In the genomic region with DNA sequence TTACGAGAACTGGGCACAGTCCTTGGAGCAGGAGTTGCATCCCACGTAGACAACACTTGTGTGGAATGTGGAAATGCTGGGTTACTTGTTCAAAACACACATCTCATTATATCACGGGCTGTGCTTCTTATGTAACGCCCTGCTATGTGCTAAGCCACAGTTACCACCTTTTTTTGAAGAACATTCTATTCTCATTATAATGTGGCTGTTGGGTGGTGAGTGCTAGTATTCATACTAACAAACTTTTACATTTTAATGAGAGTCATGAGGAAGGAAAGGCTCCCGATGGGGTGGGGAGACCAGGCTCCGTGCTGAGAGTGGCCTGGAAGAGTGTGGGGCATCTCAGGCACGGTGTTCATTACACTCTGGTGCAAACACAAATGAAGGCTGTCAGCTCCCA, we compare ENCODE assay signal across 1 cellular context.
TF ChIP-seq lines count a peak whose summit lies in the region.

No MANE protein-coding gene starts in this region.

TF ChIP-seq in WTC11, 78 proteins besides CTCF, POLR2A, EP300 and RAD21 (continued from another document):
- TF ChIP-seq, protein P1, sequence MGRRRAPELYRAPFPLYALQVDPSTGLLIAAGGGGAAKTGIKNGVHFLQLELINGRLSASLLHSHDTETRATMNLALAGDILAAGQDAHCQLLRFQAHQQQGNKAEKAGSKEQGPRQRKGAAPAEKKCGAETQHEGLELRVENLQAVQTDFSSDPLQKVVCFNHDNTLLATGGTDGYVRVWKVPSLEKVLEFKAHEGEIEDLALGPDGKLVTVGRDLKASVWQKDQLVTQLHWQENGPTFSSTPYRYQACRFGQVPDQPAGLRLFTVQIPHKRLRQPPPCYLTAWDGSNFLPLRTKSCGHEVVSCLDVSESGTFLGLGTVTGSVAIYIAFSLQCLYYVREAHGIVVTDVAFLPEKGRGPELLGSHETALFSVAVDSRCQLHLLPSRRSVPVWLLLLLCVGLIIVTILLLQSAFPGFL (CRISPR knock-in tag; IDR thresholded peaks at IDR 0.05; ENCODE audit: borderline replicate concordance): no peak
- no peak for TF ChIP-seq ZNF317 (CRISPR knock-in tag; IDR thresholded peaks at IDR 0.05; ENCODE audit: borderline replicate concordance, low read depth)
- TF ChIP-seq, protein P2, sequence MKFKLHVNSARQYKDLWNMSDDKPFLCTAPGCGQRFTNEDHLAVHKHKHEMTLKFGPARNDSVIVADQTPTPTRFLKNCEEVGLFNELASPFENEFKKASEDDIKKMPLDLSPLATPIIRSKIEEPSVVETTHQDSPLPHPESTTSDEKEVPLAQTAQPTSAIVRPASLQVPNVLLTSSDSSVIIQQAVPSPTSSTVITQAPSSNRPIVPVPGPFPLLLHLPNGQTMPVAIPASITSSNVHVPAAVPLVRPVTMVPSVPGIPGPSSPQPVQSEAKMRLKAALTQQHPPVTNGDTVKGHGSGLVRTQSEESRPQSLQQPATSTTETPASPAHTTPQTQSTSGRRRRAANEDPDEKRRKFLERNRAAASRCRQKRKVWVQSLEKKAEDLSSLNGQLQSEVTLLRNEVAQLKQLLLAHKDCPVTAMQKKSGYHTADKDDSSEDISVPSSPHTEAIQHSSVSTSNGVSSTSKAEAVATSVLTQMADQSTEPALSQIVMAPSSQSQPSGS (CRISPR knock-in tag; IDR thresholded peaks at IDR 0.05; ENCODE audit: borderline replicate concordance, low read depth): no peak
TF ChIP-seq in WTC11: peak in this region for 0.
